ENCODE assay signal across 1 cellular context in the genomic region with DNA sequence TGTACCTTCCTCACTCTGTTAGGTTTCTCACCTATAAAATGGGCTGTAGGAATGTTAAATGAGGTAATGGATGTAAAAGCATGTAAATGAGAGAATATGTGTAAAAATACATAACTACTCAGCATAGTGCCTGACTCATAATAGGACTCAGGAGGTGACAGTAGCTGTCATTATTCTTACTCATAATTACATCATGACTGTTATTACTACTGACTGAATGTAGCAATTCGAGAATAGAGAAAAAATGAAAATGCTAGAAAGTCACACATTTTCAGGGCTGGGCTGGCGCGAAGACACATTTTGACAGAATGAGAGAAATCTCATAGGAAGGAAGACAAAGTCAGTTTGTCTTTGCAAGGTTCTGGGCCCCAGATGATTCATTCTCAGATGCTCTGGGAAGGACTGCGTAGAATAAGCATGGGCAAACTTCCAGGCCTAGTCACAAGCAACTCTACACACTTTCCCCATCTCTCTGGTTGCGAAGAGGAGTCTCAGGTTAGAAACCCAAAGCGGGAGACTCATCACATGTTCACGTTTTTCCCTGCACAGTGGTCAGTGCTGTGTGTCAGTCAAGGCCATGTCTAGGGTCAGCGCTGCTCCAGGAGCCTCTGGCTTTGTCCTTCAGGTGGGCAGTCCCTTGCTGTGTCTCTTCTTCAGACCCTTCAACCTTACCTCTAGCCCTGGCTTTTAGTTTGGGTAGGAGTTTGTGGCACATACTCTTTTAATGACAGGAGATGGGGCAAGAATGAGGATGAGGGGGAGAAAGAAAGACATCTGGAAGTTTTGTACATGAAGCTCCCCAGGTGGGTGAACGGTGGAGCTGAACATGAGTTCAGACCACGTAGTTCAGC.
TF ChIP-seq lines count a peak whose summit lies in the region.

No MANE protein-coding gene starts in this region.

TF ChIP-seq in HEK293, 187 proteins besides CTCF, POLR2A, EP300 and RAD21 (continued from another document):
- TF ChIP-seq TSHZ1 (tag by site-specific recombination; IDR thresholded peaks at IDR 0.05; ENCODE audit: borderline replicate concordance) = peak; percentile 93
- peak; percentile 10 for TF ChIP-seq ZNF654 (tag by site-specific recombination; IDR thresholded peaks at IDR 0.05; ENCODE audit: low read depth)
- TF ChIP-seq, protein P1, sequence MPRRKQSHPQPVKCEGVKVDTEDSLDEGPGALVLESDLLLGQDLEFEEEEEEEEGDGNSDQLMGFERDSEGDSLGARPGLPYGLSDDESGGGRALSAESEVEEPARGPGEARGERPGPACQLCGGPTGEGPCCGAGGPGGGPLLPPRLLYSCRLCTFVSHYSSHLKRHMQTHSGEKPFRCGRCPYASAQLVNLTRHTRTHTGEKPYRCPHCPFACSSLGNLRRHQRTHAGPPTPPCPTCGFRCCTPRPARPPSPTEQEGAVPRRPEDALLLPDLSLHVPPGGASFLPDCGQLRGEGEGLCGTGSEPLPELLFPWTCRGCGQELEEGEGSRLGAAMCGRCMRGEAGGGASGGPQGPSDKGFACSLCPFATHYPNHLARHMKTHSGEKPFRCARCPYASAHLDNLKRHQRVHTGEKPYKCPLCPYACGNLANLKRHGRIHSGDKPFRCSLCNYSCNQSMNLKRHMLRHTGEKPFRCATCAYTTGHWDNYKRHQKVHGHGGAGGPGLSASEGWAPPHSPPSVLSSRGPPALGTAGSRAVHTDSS (tag by site-specific recombination; IDR thresholded peaks at IDR 0.05) = no peak
- TF ChIP-seq ZNF366 (tag by site-specific recombination; conservative IDR thresholded peaks at IDR 0.05) = peak; percentile 93
- TF ChIP-seq HOXA7 (CRISPR knock-in tag; IDR thresholded peaks at IDR 0.05; ENCODE audit: borderline replicate concordance) = no peak
- TF ChIP-seq ZNF146 (tag by site-specific recombination; IDR thresholded peaks at IDR 0.05) = 0 out of 2 replicates have a peak, but pooled peaks have one; percentile 4
- TF ChIP-seq ZNF324 (tag by site-specific recombination; IDR thresholded peaks at IDR 0.05) = peak; percentile 83
- TF ChIP-seq ZBTB20 (tag by site-specific recombination; IDR thresholded peaks at IDR 0.05) = peak; percentile 28; the same call in 1 of the 2 replicates
- 0 out of 2 replicates have a peak, but pooled peaks have one; percentile 77 for TF ChIP-seq ZFP69B (tag by site-specific recombination; IDR thresholded peaks at IDR 0.05)
- TF ChIP-seq ZNF692 (tag by site-specific recombination; IDR thresholded peaks at IDR 0.05) = peak; percentile 82
- 0 out of 2 replicates have a peak, but pooled peaks have one; percentile 16 for TF ChIP-seq ZBTB7A (tag by site-specific recombination; IDR thresholded peaks at IDR 0.05; ENCODE audit: low read depth)
- 0 out of 2 replicates have a peak, but pooled peaks have one; percentile 75 for TF ChIP-seq ZBTB1 (tag by site-specific recombination; IDR thresholded peaks at IDR 0.05)
- TF ChIP-seq ZNF394 (tag by site-specific recombination; IDR thresholded peaks at IDR 0.05; ENCODE audit: borderline replicate concordance) = peak; percentile 77
- peak; percentile 80 for TF ChIP-seq ZNF10 (tag by site-specific recombination; IDR thresholded peaks at IDR 0.05)
- peak; percentile 98 for TF ChIP-seq ZEB2 (tag by site-specific recombination; IDR thresholded peaks at IDR 0.05)
- peak; percentile 52 for TF ChIP-seq SCRT2 (tag by site-specific recombination; IDR thresholded peaks at IDR 0.05)
- peak; percentile 73 for TF ChIP-seq ZNF660 (tag by site-specific recombination; IDR thresholded peaks at IDR 0.05)
- peak; percentile 38; the same call in 1 of the 2 replicates for TF ChIP-seq WT1 (tag by site-specific recombination; IDR thresholded peaks at IDR 0.05)
- peak; percentile 18; the same call in 1 of the 2 replicates for TF ChIP-seq SP2 (tag by site-specific recombination; IDR thresholded peaks at IDR 0.05)
- peak; percentile 90 for TF ChIP-seq ZNF24 (tag by site-specific recombination; IDR thresholded peaks at IDR 0.05)
- peak; percentile 91 for TF ChIP-seq HIC1 (tag by site-specific recombination; IDR thresholded peaks at IDR 0.05)
- peak; percentile 46; the same call in 1 of the 2 replicates for TF ChIP-seq KLF10 (tag by site-specific recombination; IDR thresholded peaks at IDR 0.05)
- TF ChIP-seq, protein P2, sequence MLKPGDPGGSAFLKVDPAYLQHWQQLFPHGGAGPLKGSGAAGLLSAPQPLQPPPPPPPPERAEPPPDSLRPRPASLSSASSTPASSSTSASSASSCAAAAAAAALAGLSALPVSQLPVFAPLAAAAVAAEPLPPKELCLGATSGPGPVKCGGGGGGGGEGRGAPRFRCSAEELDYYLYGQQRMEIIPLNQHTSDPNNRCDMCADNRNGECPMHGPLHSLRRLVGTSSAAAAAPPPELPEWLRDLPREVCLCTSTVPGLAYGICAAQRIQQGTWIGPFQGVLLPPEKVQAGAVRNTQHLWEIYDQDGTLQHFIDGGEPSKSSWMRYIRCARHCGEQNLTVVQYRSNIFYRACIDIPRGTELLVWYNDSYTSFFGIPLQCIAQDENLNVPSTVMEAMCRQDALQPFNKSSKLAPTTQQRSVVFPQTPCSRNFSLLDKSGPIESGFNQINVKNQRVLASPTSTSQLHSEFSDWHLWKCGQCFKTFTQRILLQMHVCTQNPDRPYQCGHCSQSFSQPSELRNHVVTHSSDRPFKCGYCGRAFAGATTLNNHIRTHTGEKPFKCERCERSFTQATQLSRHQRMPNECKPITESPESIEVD (tag by site-specific recombination; IDR thresholded peaks at IDR 0.05) = peak; percentile 94
- TF ChIP-seq, protein P3, sequence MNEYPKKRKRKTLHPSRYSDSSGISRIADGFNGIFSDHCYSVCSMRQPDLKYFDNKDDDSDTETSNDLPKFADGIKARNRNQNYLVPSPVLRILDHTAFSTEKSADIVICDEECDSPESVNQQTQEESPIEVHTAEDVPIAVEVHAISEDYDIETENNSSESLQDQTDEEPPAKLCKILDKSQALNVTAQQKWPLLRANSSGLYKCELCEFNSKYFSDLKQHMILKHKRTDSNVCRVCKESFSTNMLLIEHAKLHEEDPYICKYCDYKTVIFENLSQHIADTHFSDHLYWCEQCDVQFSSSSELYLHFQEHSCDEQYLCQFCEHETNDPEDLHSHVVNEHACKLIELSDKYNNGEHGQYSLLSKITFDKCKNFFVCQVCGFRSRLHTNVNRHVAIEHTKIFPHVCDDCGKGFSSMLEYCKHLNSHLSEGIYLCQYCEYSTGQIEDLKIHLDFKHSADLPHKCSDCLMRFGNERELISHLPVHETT (tag by site-specific recombination; IDR thresholded peaks at IDR 0.05) = peak; percentile 96
- no peak for TF ChIP-seq ZNF670 (tag by site-specific recombination; IDR thresholded peaks at IDR 0.05; ENCODE audit: low read depth)
- no peak for TF ChIP-seq ZNF169 (tag by site-specific recombination; IDR thresholded peaks at IDR 0.05)
- TF ChIP-seq ZNF585B (tag by site-specific recombination; IDR thresholded peaks at IDR 0.05) = no peak
- TF ChIP-seq ZSCAN23 (tag by site-specific recombination; IDR thresholded peaks at IDR 0.05) = peak; percentile 66; the same call in 1 of the 2 replicates
- TF ChIP-seq ZNF501 (tag by site-specific recombination; IDR thresholded peaks at IDR 0.05) = peak; percentile 21; the same call in 1 of the 2 replicates
- TF ChIP-seq SP7 (tag by site-specific recombination; IDR thresholded peaks at IDR 0.05) = peak; percentile 95
- TF ChIP-seq ZNF184 (tag by site-specific recombination; IDR thresholded peaks at IDR 0.05) = peak; percentile 98
- TF ChIP-seq INSM2 (tag by site-specific recombination; IDR thresholded peaks at IDR 0.05) = peak; percentile 99
- peak; percentile 77 for TF ChIP-seq PRDM1 (tag by site-specific recombination; IDR thresholded peaks at IDR 0.05)
- peak; percentile 99 for TF ChIP-seq ZNF664 (tag by site-specific recombination; IDR thresholded peaks at IDR 0.05)
